ENCODE assay signal across 14 cellular contexts in the genomic region with DNA sequence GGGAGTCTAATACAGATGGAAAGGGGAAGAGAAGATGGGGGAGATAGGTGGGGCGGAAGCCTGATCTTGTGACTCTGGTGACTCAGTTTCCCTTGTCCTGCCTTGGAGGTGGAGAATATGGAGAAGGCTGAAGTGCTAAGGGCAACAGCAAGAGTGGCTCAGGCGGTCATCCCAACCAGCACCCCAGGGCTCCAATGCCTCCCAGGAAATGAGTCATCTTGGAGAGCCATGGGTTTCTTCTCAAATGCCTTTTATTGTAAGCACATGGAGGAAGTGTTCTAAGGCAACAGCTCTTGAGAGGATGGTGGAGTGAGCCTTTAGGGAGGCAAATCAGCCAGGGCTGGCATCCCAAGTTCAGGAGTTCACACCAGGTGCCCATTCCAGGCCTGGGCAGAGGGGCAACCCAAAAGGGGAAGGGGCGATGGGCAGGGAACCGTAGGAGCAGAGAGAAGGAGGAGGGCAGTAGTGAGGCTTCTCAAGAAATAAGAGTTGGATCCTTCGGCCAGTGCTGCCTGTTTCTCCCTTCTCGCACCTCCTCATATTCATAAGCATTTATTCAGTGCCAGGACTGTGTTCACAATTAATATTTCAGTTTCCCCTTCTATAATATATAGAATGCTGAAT. TPM values are rescaled to one million over a fixed set of nuclear protein-coding genes. Genes with fewer than 3 reads are reported as not detected.
DNase-seq lines count a peak whose midpoint lies in the region; ATAC-seq, FAIRE-seq and TF ChIP-seq lines count a peak whose summit lies in the region.
"Had no signal": no experiment of that assay in that cellular context is flagged by ENCODE, and none has a peak within 500 bp of the region (broad histone marks: within the 10 kb centered on the region; RNA-seq: fewer than 3 reads in every experiment).

No MANE protein-coding gene starts in this region.

- H3K79me2 ChIP-seq in mammary epithelial cell (ENCODE audit: insufficient read depth, low read length) (no peaks in the 10 kb centered on the region), osteoblast (ENCODE audit: insufficient read depth, low read length) (no peaks in the 10 kb centered on the region)

- DNase-seq in GM04504 (ENCODE audit: low read depth), result peak; percentile 23
- peak; percentile 71 for DNase-seq in MV-4-11 (lab: John Stamatoyannopoulos, UW)
- peak; percentile 85 for DNase-seq in mammary epithelial cell
- no peak for DNase-seq in osteoblast (ENCODE audit: insufficient read length, low spot score, missing footprints)
- DNase-seq in mucosa of descending colon, result no peak
- no peak for DNase-seq in activated CD8-positive, alpha-beta memory T cell treated with anti-CD3 and anti-CD28 coated beads, Interleukin-2, amount 50 U/mL, for 4 hours
- DNase-seq in kidney, result no peak
- DNase-seq: activated naive CD4-positive, alpha-beta T cell treated with anti-CD3 and anti-CD28 coated beads for 36 hours; central memory CD4-positive, alpha-beta T cell; NCI-H146; NCI-H526; SHP77 had no signal

- peaks cover 2% of the 10 kb centered on the region for H3K9me3 ChIP-seq in mammary epithelial cell (replicated peaks; ENCODE audit: insufficient read depth, low read length)
- H3K9me3 ChIP-seq in osteoblast (ENCODE audit: low read depth, low read length), result no peaks in the 10 kb centered on the region
- no peaks in the 10 kb centered on the region for H3K9me3 ChIP-seq in mucosa of descending colon
- H3K9me3 ChIP-seq in kidney (ENCODE audit: control insufficient read depth in 1 of 2, low read length in 2 of 2), result no peaks in the 10 kb centered on the region
- H3K9me3 ChIP-seq: suprapubic skin had no signal

- TSS peak; percentile 59 for BruUV-seq in mammary epithelial cell (replicated peaks; lab: Mats Ljungman, UMichigan)

- intact Hi-C loops in mammary epithelial cell (cut with micrococcal nuclease), result no loop called here
- intact Hi-C loops in mucosa of descending colon (cut with DNase I, micrococcal nuclease), result loop anchor here in 1 of 2 donors (10.0 kb wide), 1 partner anchor 68 kb away; no protein-coding TSS in a partner anchor
- intact Hi-C loops in kidney (cut with DNase I), result no loop called here

- TF ChIP-seq CTCF in mammary epithelial cell (conservative IDR thresholded peaks at IDR 0.05 in 1 of 2, IDR thresholded peaks at IDR 0.05 in 1 of 2; ENCODE audit: extremely low read depth in 1 of 2, insufficient read depth in 1 of 2, low read depth in 1 of 2, low read length in 2 of 2), result no peak
- TF ChIP-seq CTCF in osteoblast (IDR thresholded peaks at IDR 0.05; ENCODE audit: extremely low read depth, low read depth, low read length), result no peak
- no peak for TF ChIP-seq CTCF in mucosa of descending colon (IDR thresholded peaks at IDR 0.05)
- no peak for TF ChIP-seq CTCF in kidney (IDR thresholded peaks at IDR 0.05; ENCODE audit: borderline replicate concordance, extremely low read depth, insufficient read depth)

- 78% methylated on average over 4 of the region's 6 CpGs for WGBS in mammary epithelial cell (ENCODE audit: low coverage, missing lambda C conversion rate)

- in situ Hi-C loops in mammary epithelial cell (cut with MboI; ENCODE audit: low sequenced_read_pairs in 2 of 2), result loop anchor here in 1 of 2 donors (10.0 to 25.0 kb wide), 2 partner anchors 48 to 196 kb away; a partner anchor contains a TSS

- H3K27ac ChIP-seq in mammary epithelial cell (ENCODE audit: insufficient read depth, low read depth, low read length), result peak overlapping the region; percentile 84
- no peak overlapping the region for H3K27ac ChIP-seq in osteoblast (ENCODE audit: low read depth, low read length)
- no peak overlapping the region for H3K27ac ChIP-seq in kidney (ENCODE audit: low read depth in 2 of 2, low read length in 2 of 2)
- H3K27ac ChIP-seq: suprapubic skin had no signal

- H4K20me1 ChIP-seq in mammary epithelial cell (ENCODE audit: insufficient read depth, low read length) (no peaks in the 10 kb centered on the region), osteoblast (ENCODE audit: insufficient read depth, low read length) (peaks cover 2% of the 10 kb centered on the region)

- H3K36me3 ChIP-seq in mammary epithelial cell (ENCODE audit: insufficient read depth, low read length) (no peaks in the 10 kb centered on the region), osteoblast (ENCODE audit: insufficient read depth, low read length) (no peaks in the 10 kb centered on the region), mucosa of descending colon (ENCODE audit: low read depth) (no peaks in the 10 kb centered on the region), kidney (ENCODE audit: control insufficient read depth in 1 of 2, insufficient read depth in 2 of 2, low read length in 2 of 2) (no peaks in the 10 kb centered on the region)
- H3K36me3 ChIP-seq: suprapubic skin had no signal

- FAIRE-seq in kidney (lab: Jason Lieb, UNC), result no peak

- H3K4me1 ChIP-seq in mammary epithelial cell (ENCODE audit: insufficient read depth, low read length), result peaks cover 35% of the 10 kb centered on the region
- H3K4me1 ChIP-seq in osteoblast (ENCODE audit: insufficient read depth, low read length), result peaks cover 16% of the 10 kb centered on the region
- peaks cover 16% of the 10 kb centered on the region for H3K4me1 ChIP-seq in mucosa of descending colon (ENCODE audit: low read depth)
- H3K4me1 ChIP-seq in kidney (ENCODE audit: control insufficient read depth in 1 of 2, insufficient read depth in 1 of 2, low read depth in 1 of 2, low read length in 2 of 2), result peaks cover 5 to 8% of the 10 kb centered on the region in 2 donors

- CTCF ChIA-PET in mammary epithelial cell (lab: Charles Lee; ENCODE audit: low non-redundant PET), result no interaction called here

- dilution Hi-C loops in mammary epithelial cell (cut with HindIII; ENCODE audit: low sequenced_read_pairs), result no loop called here

- H3K4me3 ChIP-seq in mammary epithelial cell (replicated peaks in 1 of 3; ENCODE audit: insufficient read depth in 1 of 3, low read depth in 2 of 3, low read length in 3 of 3), result no peak overlapping the region
- no peak overlapping the region for H3K4me3 ChIP-seq in osteoblast (ENCODE audit: insufficient read depth, low read length)
- no peak overlapping the region for H3K4me3 ChIP-seq in mucosa of descending colon
- H3K4me3 ChIP-seq in kidney (ENCODE audit: low read length in 2 of 2), result no peak overlapping the region
- H3K4me3 ChIP-seq: suprapubic skin had no signal

- ATAC-seq in mucosa of descending colon, result no peak
- ATAC-seq in HG02642 (IDR thresholded peaks at IDR 0.05; ENCODE audit: poor library complexity, unreplicated experiment), result no peak

- peak overlapping the region; percentile 31 for H3K9ac ChIP-seq in mammary epithelial cell (ENCODE audit: insufficient read depth, low read length)
- H3K9ac ChIP-seq in kidney (ENCODE audit: low read length in 2 of 2), result no peak overlapping the region

- H3K27me3 ChIP-seq in mammary epithelial cell (ENCODE audit: insufficient read depth, low read length), result no peaks in the 10 kb centered on the region
- no peaks in the 10 kb centered on the region for H3K27me3 ChIP-seq in osteoblast (ENCODE audit: insufficient read depth, low read length)

- H2AFZ ChIP-seq in mammary epithelial cell (ENCODE audit: low read depth, low read length) (peak overlapping the region; percentile 83), osteoblast (ENCODE audit: low read length) (peak overlapping the region; percentile 8)

- H3K4me2 ChIP-seq in mammary epithelial cell (ENCODE audit: insufficient read depth, low read depth, low read length) (peak overlapping the region; percentile 29), osteoblast (ENCODE audit: insufficient read depth, low read length) (no peak overlapping the region)

RNA-seq across cellular contexts. Expression of a gene that starts 13.1 kb away (rescaled TPM):
- total RNA-seq in mammary epithelial cell (100 to 1,000 TPM; 258 to 274 TPM), osteoblast (87.6 and 98.7 TPM in 2 replicates), mucosa of descending colon (10 to 100 TPM; 71.5 to 98.6 (median 74.3) TPM), kidney (70.3 TPM)
- polyA plus RNA-seq in mammary epithelial cell (504 TPM), kidney (ENCODE audit: insufficient read depth, low read depth, low replicate concordance) (144 TPM)
- 615 TPM for polyA minus RNA-seq in mammary epithelial cell

RNA-seq across cellular contexts. Expression of a gene that starts 46.8 kb away (rescaled TPM):
- 100 to 1,000 TPM in 1 of 2 donors, 10 to 100 TPM in 1; 91.4 to 127 TPM for total RNA-seq in mammary epithelial cell
- 25.0 TPM for polyA plus RNA-seq in mammary epithelial cell
- 52.5 TPM for polyA minus RNA-seq in mammary epithelial cell
- total RNA-seq in osteoblast, result 73.4 and 79.3 TPM in 2 replicates
- total RNA-seq in mucosa of descending colon, result 10 to 100 TPM; 60.0 to 81.0 (median 75.0) TPM
- total RNA-seq in kidney, result 63.1 TPM
- 10.1 TPM for polyA plus RNA-seq in kidney (ENCODE audit: insufficient read depth, low read depth, low replicate concordance)

Comparison
In these comparisons a context has a peak if more than half of its experiments do, and no peak if none do; other contexts are left out.
1. DNase-seq: peak in GM04504 (single experiment), MV-4-11 (single experiment) and mammary epithelial cell (single experiment); none in osteoblast (single experiment), mucosa of descending colon (0 of 3), activated CD8-positive, alpha-beta memory T cell treated with anti-CD3 and anti-CD28 coated beads, Interleukin-2, amount 50 U/mL, for 4 hours (single experiment) and kidney (single experiment).